In the genomic region with DNA sequence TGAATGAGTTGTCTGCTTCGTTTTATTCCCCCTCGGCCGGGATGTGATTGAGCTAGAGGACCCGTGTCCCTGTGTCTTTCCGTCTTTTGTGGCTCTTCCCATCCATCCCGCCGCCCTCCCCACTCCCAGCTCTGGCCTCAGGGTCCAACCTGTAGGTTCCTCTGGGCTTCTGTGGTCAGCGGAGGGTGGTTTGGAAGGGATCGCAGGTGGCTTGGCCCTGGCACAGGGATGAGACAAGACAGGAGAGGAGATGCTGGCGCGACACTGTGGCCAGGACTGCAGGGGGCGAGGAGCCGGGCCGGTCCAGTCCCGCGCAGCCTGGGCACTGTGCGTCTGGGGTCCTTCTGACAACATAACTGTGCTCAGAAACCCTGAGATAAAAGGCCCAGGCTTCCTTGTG, we compare ENCODE assay signal across 17 cellular contexts. TPM values are rescaled to one million over a fixed set of nuclear protein-coding genes. Genes with fewer than 3 reads are reported as not detected.
A peak's percentile ranks its signal among the peaks of the same experiment; 100 is the strongest.
DNase-seq lines count a peak whose midpoint lies in the region; ATAC-seq and TF ChIP-seq lines count a peak whose summit lies in the region.
"Had no signal": no experiment of that assay in that cellular context is flagged by ENCODE, and none has a peak within 500 bp of the region (broad histone marks: within the 10 kb centered on the region; RNA-seq: fewer than 3 reads in every experiment).

No MANE protein-coding gene starts in this region.

- no peak overlapping the region for H3K27ac Mint-ChIP-seq in CD8-positive, alpha-beta T cell
- peak overlapping the region; percentile 61 for H3K27ac Mint-ChIP-seq in chondrocyte (ENCODE audit: unreplicated experiment)

- H3K4me1 Mint-ChIP-seq in CD8-positive, alpha-beta T cell (ENCODE audit: low read depth): peaks cover 16% of the 10 kb centered on the region
- H3K4me1 Mint-ChIP-seq in chondrocyte (ENCODE audit: low read depth): peaks cover 32% of the 10 kb centered on the region

- TF ChIP-seq RAD21 in neural cell (conservative IDR thresholded peaks at IDR 0.05): no peak

- H3K4me2 ChIP-seq in PC-3 (ENCODE audit: low read length) (peak overlapping the region; percentile 81; the same call in 1 of the 2 replicates), neural cell (ENCODE audit: low read length) (peak overlapping the region; percentile 55)

- no peak for ATAC-seq in CD8-positive, alpha-beta T cell
- ATAC-seq in PC-3 (no peak), HG03095 (IDR thresholded peaks at IDR 0.05; ENCODE audit: unreplicated experiment) (no peak), GM18511 (IDR thresholded peaks at IDR 0.05; ENCODE audit: unreplicated experiment) (no peak)
- ATAC-seq: activated CD4-positive, CD25-positive, alpha-beta regulatory T cell treated with anti-CD3 and anti-CD28 coated beads, Interleukin-2, amount 50 U/mL, for 24 hours had no signal

- CTCF ChIA-PET in CD8-positive, alpha-beta T cell (lab: Charles Lee): interaction anchor here (1.1 to 1.6 kb wide), 4 partner anchors 13 to 151 kb away, joined by 3 to 4 read pairs (median 3); a partner anchor contains a TSS
- CTCF ChIA-PET in PC-3 (lab: Charles Lee): interaction anchor here (0.6 to 1.6 kb wide), 2 partner anchors 25 to 27 kb away, joined by 3 to 7 read pairs; no protein-coding TSS in a partner anchor

- TF ChIP-seq CTCF in CD8-positive, alpha-beta T cell (IDR thresholded peaks at IDR 0.05): no peak
- TF ChIP-seq CTCF in PC-3 (conservative IDR thresholded peaks at IDR 0.05; ENCODE audit: low read depth, low read length) (no peak), chondrocyte (IDR thresholded peaks at IDR 0.05) (no peak), neural cell (IDR thresholded peaks at IDR 0.05; ENCODE audit: poor library complexity, severe bottlenecking) (no peak)

- H3K27ac ChIP-seq in CD8-positive, alpha-beta T cell (ENCODE audit: low read depth, low read length): no peak overlapping the region
- no peak overlapping the region for H3K27ac ChIP-seq in PC-3 (ENCODE audit: low read length)
- H3K27ac ChIP-seq in neural cell (ENCODE audit: low read length): no peak overlapping the region
- H3K27ac ChIP-seq: ascending aorta had no signal

- H3K79me2 ChIP-seq in PC-3 (ENCODE audit: low read length): peaks cover 26% of the 10 kb centered on the region
- H3K79me2 ChIP-seq in neural cell (replicated peaks; ENCODE audit: insufficient read depth, low read length): peaks cover 16% of the 10 kb centered on the region

- H3K36me3 ChIP-seq in CD8-positive, alpha-beta T cell (ENCODE audit: insufficient read depth, low read length): no peaks in the 10 kb centered on the region
- H3K36me3 ChIP-seq in PC-3 (ENCODE audit: low read depth, low read length) (no peaks in the 10 kb centered on the region), neural cell (ENCODE audit: insufficient read depth, low read length) (no peaks in the 10 kb centered on the region)
- H3K36me3 ChIP-seq: ascending aorta, Peyer's patch, upper lobe of left lung had no signal

- H3K4me3 Mint-ChIP-seq in CD8-positive, alpha-beta T cell: peak overlapping the region; percentile 80
- H3K4me3 Mint-ChIP-seq in chondrocyte (ENCODE audit: unreplicated experiment): no peak overlapping the region

- H4K20me1 ChIP-seq in PC-3 (ENCODE audit: low read length) (no peaks in the 10 kb centered on the region), neural cell (ENCODE audit: insufficient read depth) (no peaks in the 10 kb centered on the region)

- peaks cover 13% of the 10 kb centered on the region for H3K4me1 ChIP-seq in CD8-positive, alpha-beta T cell (ENCODE audit: insufficient read depth, low read length)
- H3K4me1 ChIP-seq in PC-3 (ENCODE audit: insufficient read depth, low read length): peaks cover 43% of the 10 kb centered on the region

- intact Hi-C loops in CD8-positive, alpha-beta T cell (cut with DNase I, micrococcal nuclease): no loop called here
- intact Hi-C loops in PC-3 (cut with micrococcal nuclease): no loop called here

- H3K9me3 Mint-ChIP-seq in CD8-positive, alpha-beta T cell: no peaks in the 10 kb centered on the region
- H3K9me3 Mint-ChIP-seq in chondrocyte (ENCODE audit: low read depth): no peaks in the 10 kb centered on the region

- no peak for TF ChIP-seq EP300 in neural cell (conservative IDR thresholded peaks at IDR 0.05; ENCODE audit: poor library complexity, severe bottlenecking)

- H3K9ac ChIP-seq in PC-3 (ENCODE audit: low read length) (no peak overlapping the region), neural cell (ENCODE audit: low read length) (peak overlapping the region; percentile 85)

- no peak overlapping the region for H2AFZ ChIP-seq in PC-3 (ENCODE audit: low read length)
- H2AFZ ChIP-seq in neural cell (ENCODE audit: low read depth, low read length): no peak overlapping the region

- peaks cover 10% of the 10 kb centered on the region for H3F3A ChIP-seq in PC-3 (ENCODE audit: low read length, unreplicated experiment)
- no peaks in the 10 kb centered on the region for H3F3A ChIP-seq in neural cell (ENCODE audit: insufficient read depth, low read length, poor library complexity, severe bottlenecking)

- H3K9me2 ChIP-seq in PC-3 (replicated peaks; ENCODE audit: low read length) (no peaks in the 10 kb centered on the region), neural cell (ENCODE audit: insufficient read depth, low read length) (no peaks in the 10 kb centered on the region)

- DNase-seq in CD8-positive, alpha-beta T cell: no peak
- no peak for DNase-seq in PC-3
- DNase-seq in chondrocyte (ENCODE audit: low spot score): no peak
- no peak for DNase-seq in NCI-H345 treated with DMSO at 0.1 percent for 48 hours (lab: John Stamatoyannopoulos, UW; ENCODE audit: unreplicated experiment)
- DNase-seq in iPS-NIHi11 (ENCODE audit: low spot score): no peak
- DNase-seq: activated T-cell treated with anti-CD3 and anti-CD28 coated beads for 4 hours; effector CD8-positive, alpha-beta T cell; KG1; NCI-H1694; NCI-H510A treated with DMSO at 0.1 percent for 48 hours; Peyer's patch had no signal

- H3K27me3 Mint-ChIP-seq in CD8-positive, alpha-beta T cell (ENCODE audit: low read depth): no peaks in the 10 kb centered on the region
- H3K27me3 Mint-ChIP-seq in chondrocyte (ENCODE audit: low read depth): peaks cover 2% of the 10 kb centered on the region

- POLR2A ChIA-PET in CD8-positive, alpha-beta T cell (lab: Charles Lee): no interaction called here
- POLR2A ChIA-PET in PC-3 (lab: Charles Lee; ENCODE audit: unreplicated experiment): no interaction called here

- H3K9me3 ChIP-seq in CD8-positive, alpha-beta T cell (ENCODE audit: low read length): no peaks in the 10 kb centered on the region
- H3K9me3 ChIP-seq in PC-3 (ENCODE audit: low read length) (no peaks in the 10 kb centered on the region), neural cell (ENCODE audit: low read length) (no peaks in the 10 kb centered on the region)
- H3K9me3 ChIP-seq: ascending aorta, Peyer's patch, upper lobe of left lung had no signal

- BruUV-seq in PC-3 (replicated peaks; lab: Mats Ljungman, UMichigan): no TSS peak

- no peaks in the 10 kb centered on the region for H3K27me3 ChIP-seq in CD8-positive, alpha-beta T cell (ENCODE audit: insufficient read depth, low read length)
- no peaks in the 10 kb centered on the region for H3K27me3 ChIP-seq in PC-3 (ENCODE audit: low read length)
- no peaks in the 10 kb centered on the region for H3K27me3 ChIP-seq in neural cell (ENCODE audit: insufficient read depth, low read depth, low read length)
- H3K27me3 ChIP-seq: ascending aorta, Peyer's patch, upper lobe of left lung had no signal

- H3K4me3 ChIP-seq in CD8-positive, alpha-beta T cell (ENCODE audit: low read depth, low read length): no peak overlapping the region
- H3K4me3 ChIP-seq in PC-3 (ENCODE audit: low read length) (no peak overlapping the region), neural cell (ENCODE audit: low read length) (peak overlapping the region; percentile 74)
- H3K4me3 ChIP-seq: Peyer's patch, upper lobe of left lung had no signal

- H3K36me3 Mint-ChIP-seq in CD8-positive, alpha-beta T cell: peaks cover 2% of the 10 kb centered on the region
- H3K36me3 Mint-ChIP-seq in chondrocyte (ENCODE audit: low read depth): no peaks in the 10 kb centered on the region

TF ChIP-seq in neural cell, 6 proteins besides CTCF, POLR2A, EP300 and RAD21 (continues in another document):
- TF ChIP-seq MXI1 (conservative IDR thresholded peaks at IDR 0.05; ENCODE audit: poor library complexity, severe bottlenecking): no peak
- no peak for TF ChIP-seq TAF1 (IDR thresholded peaks at IDR 0.05; ENCODE audit: low read depth)
- TF ChIP-seq SMC3 (conservative IDR thresholded peaks at IDR 0.05; ENCODE audit: poor library complexity): no peak
- TF ChIP-seq EZH2 (IDR thresholded peaks at IDR 0.05; ENCODE audit: borderline replicate concordance, insufficient read depth, low read length, poor library complexity, severe bottlenecking): no peak
- TF ChIP-seq POLR2AphosphoS5 (IDR thresholded peaks at IDR 0.05): no peak

RNA-seq across cellular contexts. Expression of a gene that starts 2.0 kb away (rescaled TPM):
- 1 to 10 TPM; 4.1 to 4.2 TPM for total RNA-seq in CD8-positive, alpha-beta T cell
- total RNA-seq in PC-3 (2014; rRNA removed): 29.5 and 42.4 TPM in 2 replicates
- total RNA-seq in chondrocyte: 27.4 to 30.6 TPM (median 28.4 TPM) in 3 replicates
- polyA plus RNA-seq in neural cell: 50.6 and 65.1 TPM in 2 replicates
- 57.8 and 70.4 TPM in 2 replicates for polyA minus RNA-seq in neural cell

RNA-seq across cellular contexts. Expression of a gene that starts 42.2 kb away (rescaled TPM):
- total RNA-seq in CD8-positive, alpha-beta T cell: under 1 TPM; 0.19 to 0.47 TPM
- total RNA-seq in PC-3 (2014; rRNA removed) (2.4 and 2.5 TPM in 2 replicates), chondrocyte (0.22 to 0.80 TPM (median 0.38 TPM) in 3 replicates)
- 2.5 and 2.7 TPM in 2 replicates for polyA plus RNA-seq in neural cell
- polyA minus RNA-seq in neural cell: 5.4 and 6.6 TPM in 2 replicates
- total RNA-seq: ascending aorta, Peyer's patch had no signal

RNA-seq across cellular contexts. Expression of a gene that starts 56.3 kb away (rescaled TPM):
- total RNA-seq in CD8-positive, alpha-beta T cell: not detected
- total RNA-seq in PC-3 (2014; rRNA removed) (30.8 and 35.3 TPM in 2 replicates), chondrocyte (1.9 to 6.9 TPM (median 4.8 TPM) in 3 replicates)
- polyA plus RNA-seq in neural cell: not detected in 2 replicates
- not detected in 2 replicates for polyA minus RNA-seq in neural cell
- total RNA-seq: ascending aorta had no signal
